ENCODE assay signal across 17 cellular contexts in the genomic region with DNA sequence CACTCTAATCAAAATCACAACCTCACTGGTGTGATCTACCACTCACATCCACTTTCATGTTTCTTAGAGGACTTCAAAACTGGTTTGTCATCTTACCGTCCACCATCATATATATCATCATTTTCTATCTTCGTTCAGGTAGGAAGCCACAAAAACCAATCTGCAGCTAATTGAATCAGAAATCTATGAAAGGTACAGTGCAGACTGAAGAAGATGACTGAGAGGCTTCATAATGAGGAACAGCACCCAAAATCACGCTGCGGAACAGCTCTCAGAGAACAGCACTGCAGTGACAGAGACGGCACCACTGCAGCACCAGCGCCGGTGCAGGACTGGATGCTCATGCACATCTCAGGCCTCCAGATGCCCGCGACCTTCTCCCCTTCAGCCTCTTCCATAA. TPM values are rescaled to one million over a fixed set of nuclear protein-coding genes. Genes with fewer than 3 reads are reported as not detected.
DNase-seq lines count a peak whose midpoint lies in the region; ATAC-seq and TF ChIP-seq lines count a peak whose summit lies in the region.
"Had no signal": no experiment of that assay in that cellular context is flagged by ENCODE, and none has a peak within 500 bp of the region (broad histone marks: within the 10 kb centered on the region; RNA-seq: fewer than 3 reads in every experiment).

No MANE protein-coding gene starts in this region.

- ATAC-seq in CD4-positive, CD25-positive, alpha-beta regulatory T cell (ENCODE audit: low read depth in 2 of 2) = peak in 1 of 2 donors; percentile 34
- ATAC-seq in GM23338 (no peak), HG03565 (IDR thresholded peaks at IDR 0.05; ENCODE audit: unreplicated experiment) (peak; percentile 53), upper lobe of right lung (no peak)
- ATAC-seq: Panc1, right cardiac atrium had no signal

- peaks cover 4% of the 10 kb centered on the region for H3K4me1 ChIP-seq in CD4-positive, CD25-positive, alpha-beta regulatory T cell (ENCODE audit: control insufficient read depth, insufficient read depth, low read length, poor library complexity, severe bottlenecking)
- peaks cover 17% of the 10 kb centered on the region; the same call in 1 of the 2 replicates for H3K4me1 ChIP-seq in GM23338 (ENCODE audit: insufficient read depth)
- no peaks in the 10 kb centered on the region for H3K4me1 ChIP-seq in upper lobe of right lung
- H3K4me1 ChIP-seq: thyroid gland had no signal

- no peaks in the 10 kb centered on the region for H3K36me3 ChIP-seq in CD4-positive, CD25-positive, alpha-beta regulatory T cell (ENCODE audit: control insufficient read depth, insufficient read depth, low read length)
- H3K36me3 ChIP-seq in GM23338 (ENCODE audit: insufficient read depth) (no peaks in the 10 kb centered on the region), upper lobe of right lung (no peaks in the 10 kb centered on the region)
- H3K36me3 ChIP-seq: thyroid gland had no signal

- no peaks in the 10 kb centered on the region for H3K27me3 Mint-ChIP-seq in CD4-positive, CD25-positive, alpha-beta regulatory T cell
- H3K27me3 Mint-ChIP-seq in GM23338 (ENCODE audit: insufficient read depth, low read depth, poor library complexity) = peaks cover 2% of the 10 kb centered on the region

- TF ChIP-seq CTCF in GM23338 (conservative IDR thresholded peaks at IDR 0.05; ENCODE audit: low read depth in 2 of 2) (no peak), upper lobe of right lung (IDR thresholded peaks at IDR 0.05) (no peak)

- peaks cover 16 to 33% (median 29%) of the 10 kb centered on the region in 4 donors for H3K4me1 Mint-ChIP-seq in CD4-positive, CD25-positive, alpha-beta regulatory T cell
- H3K4me1 Mint-ChIP-seq in GM23338 = peaks cover 42% of the 10 kb centered on the region

- peaks cover 13% of the 10 kb centered on the region for H3K36me3 Mint-ChIP-seq in CD4-positive, CD25-positive, alpha-beta regulatory T cell
- no peaks in the 10 kb centered on the region for H3K36me3 Mint-ChIP-seq in GM23338 (ENCODE audit: low read depth)

- no peak overlapping the region for H3K4me3 ChIP-seq in CD4-positive, CD25-positive, alpha-beta regulatory T cell (ENCODE audit: low read depth, low read length)
- no peak overlapping the region for H3K4me3 ChIP-seq in GM23338
- H3K4me3 ChIP-seq in upper lobe of right lung = no peak overlapping the region
- H3K4me3 ChIP-seq: thyroid gland had no signal

- H3K9me3 ChIP-seq in CD4-positive, CD25-positive, alpha-beta regulatory T cell (ENCODE audit: control insufficient read depth in 2 of 2, low read length in 2 of 2) = no peaks in the 10 kb centered on the region
- H3K9me3 ChIP-seq in upper lobe of right lung = no peaks in the 10 kb centered on the region
- H3K9me3 ChIP-seq: thyroid gland had no signal

- no peaks in the 10 kb centered on the region for H3F3A ChIP-seq in GM23338 (replicated peaks; ENCODE audit: low read depth)

- H3K9me2 ChIP-seq in GM23338 (ENCODE audit: insufficient read depth) = no peaks in the 10 kb centered on the region

- no peak overlapping the region for H3K4me2 ChIP-seq in GM23338

- H3K4me3 Mint-ChIP-seq in CD4-positive, CD25-positive, alpha-beta regulatory T cell = no peak overlapping the region
- no peak overlapping the region for H3K4me3 Mint-ChIP-seq in GM23338

- H3K79me2 ChIP-seq in GM23338 (replicated peaks; ENCODE audit: insufficient read depth) = peaks cover 82% of the 10 kb centered on the region

- peak overlapping the region in 2 of 3 donors; percentile 14 to 49 for H3K27ac Mint-ChIP-seq in CD4-positive, CD25-positive, alpha-beta regulatory T cell
- 0 out of 2 replicates have a peak overlapping the region, but pooled peaks have one; percentile 33 for H3K27ac Mint-ChIP-seq in GM23338

- H4K20me1 ChIP-seq in GM23338 (replicated peaks; ENCODE audit: insufficient read depth) = no peaks in the 10 kb centered on the region

- intact Hi-C loops in upper lobe of right lung (cut with DNase I) = no loop called here

- DNase-seq in CD4-positive, CD25-positive, alpha-beta regulatory T cell = no peak
- DNase-seq in GM19238 (ENCODE audit: insufficient read length, low spot score) (peak; percentile 15), GM23338 (ENCODE audit: low spot score) (no peak), SHP77 (lab: John Stamatoyannopoulos, UW) (no peak), medulla oblongata (ENCODE audit: extremely low spot score) (no peak), upper lobe of right lung (no peak), NCI-H2227 treated with DMSO at 0.1 percent for 48 hours (lab: John Stamatoyannopoulos, UW) (no peak)
- DNase-seq: activated naive CD4-positive, alpha-beta T cell treated with Interleukin-2 at 50 U/mL for 16 hours; glutamatergic neuron; mesendoderm; NCI-H187 treated with DMSO at 0.1 percent for 48 hours; NCI-H526; right cardiac atrium; stimulated activated CD4-positive, alpha-beta T cell treated with anti-CD3 and anti-CD28 coated beads, Interleukin-1b, Interleukin-23, amount 100 ng/mL, for 48 hours; thyroid gland had no signal

- no peaks in the 10 kb centered on the region for H3K9me3 Mint-ChIP-seq in CD4-positive, CD25-positive, alpha-beta regulatory T cell
- no peaks in the 10 kb centered on the region for H3K9me3 Mint-ChIP-seq in GM23338

- H3K27me3 ChIP-seq in CD4-positive, CD25-positive, alpha-beta regulatory T cell (ENCODE audit: control insufficient read depth, insufficient read depth, low read length) = no peaks in the 10 kb centered on the region
- no peaks in the 10 kb centered on the region for H3K27me3 ChIP-seq in GM23338 (ENCODE audit: insufficient read depth)
- no peaks in the 10 kb centered on the region for H3K27me3 ChIP-seq in upper lobe of right lung
- H3K27me3 ChIP-seq: thyroid gland had no signal

- H2AFZ ChIP-seq in GM23338 = no peak overlapping the region

- H3K27ac ChIP-seq in CD4-positive, CD25-positive, alpha-beta regulatory T cell (ENCODE audit: insufficient read depth, low read length, poor library complexity, severe bottlenecking) = no peak overlapping the region
- no peak overlapping the region for H3K27ac ChIP-seq in GM23338 (ENCODE audit: low read depth)
- H3K27ac ChIP-seq in upper lobe of right lung = no peak overlapping the region
- H3K27ac ChIP-seq: thyroid gland had no signal

TF ChIP-seq in GM23338, 12 proteins besides CTCF, POLR2A, EP300 and RAD21 (continues in another document):
- no peak for TF ChIP-seq ZNF114 (CRISPR knock-in tag; IDR thresholded peaks at IDR 0.05)
- no peak for TF ChIP-seq EZH2 (IDR thresholded peaks at IDR 0.05; ENCODE audit: low read depth, unreplicated experiment)
- TF ChIP-seq POLR2AphosphoS5 (IDR thresholded peaks at IDR 0.05; ENCODE audit: low read depth) = no peak
- no peak for TF ChIP-seq NANOG (IDR thresholded peaks at IDR 0.05; ENCODE audit: borderline replicate concordance)

RNA-seq across cellular contexts. Expression of a gene that starts 13.0 kb away (rescaled TPM):
- total RNA-seq in CD4-positive, CD25-positive, alpha-beta regulatory T cell = 19.8 TPM
- polyA plus RNA-seq in CD4-positive, CD25-positive, alpha-beta regulatory T cell = 10 to 100 TPM; 17.5 to 23.9 (median 20.3) TPM
- 30.1 and 35.7 TPM in 2 replicates for total RNA-seq in GM23338 (2014; rRNA removed; shearing (Covaris generic))
- polyA plus RNA-seq in GM23338 (2016; fragmentation: Nextera tagmentation; extraction: Ambion mirVana) = 36.5 and 44.6 TPM in 2 replicates
- total RNA-seq in upper lobe of right lung = 12.2 TPM
